Comparison of ENCODE assay signal across 1 cellular context in the genomic region with DNA sequence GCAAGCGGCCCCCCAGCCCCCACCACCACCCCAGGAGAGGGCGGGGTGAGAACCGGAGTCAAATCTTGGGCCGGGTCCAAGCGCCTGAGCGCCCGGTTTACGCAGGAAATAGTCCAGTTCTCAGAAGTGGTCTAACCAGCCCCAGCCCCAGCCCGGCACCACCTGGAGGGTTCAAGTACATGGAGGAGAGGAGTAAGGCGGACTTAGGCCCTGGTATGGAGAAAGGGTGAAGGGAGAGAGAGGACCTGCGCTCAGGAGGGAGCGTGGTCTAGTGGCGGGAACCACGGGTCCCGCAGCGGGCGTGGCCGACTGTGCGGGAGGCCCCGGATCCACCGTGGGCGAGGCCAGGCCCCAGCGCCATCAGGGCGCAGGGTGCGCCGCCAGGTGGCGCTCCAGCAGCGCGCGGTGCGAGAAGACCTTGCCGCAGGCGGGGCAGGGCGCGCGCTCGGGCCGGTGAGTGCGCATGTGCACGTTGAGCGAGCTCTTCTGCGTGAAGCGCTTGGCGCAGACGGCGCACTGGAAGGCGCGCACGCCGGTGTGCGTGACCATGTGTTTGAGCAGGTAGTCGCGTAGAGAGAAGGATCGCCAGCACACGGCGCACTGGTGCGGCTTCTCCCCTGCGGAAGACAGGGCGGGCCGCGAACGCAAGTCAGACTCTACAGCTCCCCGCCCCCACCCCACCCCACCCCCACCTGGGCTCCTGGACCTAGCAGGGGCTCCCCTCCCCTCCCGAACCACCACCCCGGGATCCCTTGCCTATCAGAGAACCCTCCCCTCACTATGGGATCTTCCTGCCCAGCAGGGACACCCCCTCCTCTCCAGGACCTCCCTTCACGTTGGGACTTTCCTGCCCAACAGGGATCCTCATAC.
TF ChIP-seq lines count a peak whose summit lies in the region.

No MANE protein-coding gene starts in this region.

TF ChIP-seq in IMR-90, 13 proteins besides CTCF, POLR2A, EP300 and RAD21:
- TF ChIP-seq SMC3 (IDR thresholded peaks at IDR 0.05; ENCODE audit: low read depth, low read length) (peak; percentile 52), FOS (IDR thresholded peaks at IDR 0.05; ENCODE audit: low read depth, low read length) (no peak), NFE2L2 (IDR thresholded peaks at IDR 0.05; ENCODE audit: low read depth, low read length) (no peak), MAZ (IDR thresholded peaks at IDR 0.05; ENCODE audit: borderline replicate concordance, low read depth, low read length) (peak; percentile 61; the same call in 1 of the 2 replicates), BHLHE40 (IDR thresholded peaks at IDR 0.05; ENCODE audit: low read depth, low read length) (no peak), RCOR1 (IDR thresholded peaks at IDR 0.05; ENCODE audit: insufficient replicate concordance, low read length) (no peak), MAFK (IDR thresholded peaks at IDR 0.05; ENCODE audit: low read depth, low read length) (no peak), CHD1 (IDR thresholded peaks at IDR 0.05; ENCODE audit: low read depth, low read length) (no peak), RFX5 (IDR thresholded peaks at IDR 0.05; ENCODE audit: low read depth, low read length) (no peak), CEBPB (IDR thresholded peaks at IDR 0.05; ENCODE audit: low read depth, low read length) (no peak), MXI1 (IDR thresholded peaks at IDR 0.05; ENCODE audit: borderline replicate concordance, low read depth, low read length) (0 out of 2 replicates have a peak, but pooled peaks have one; percentile 45)
- TF ChIP-seq, protein P1, sequence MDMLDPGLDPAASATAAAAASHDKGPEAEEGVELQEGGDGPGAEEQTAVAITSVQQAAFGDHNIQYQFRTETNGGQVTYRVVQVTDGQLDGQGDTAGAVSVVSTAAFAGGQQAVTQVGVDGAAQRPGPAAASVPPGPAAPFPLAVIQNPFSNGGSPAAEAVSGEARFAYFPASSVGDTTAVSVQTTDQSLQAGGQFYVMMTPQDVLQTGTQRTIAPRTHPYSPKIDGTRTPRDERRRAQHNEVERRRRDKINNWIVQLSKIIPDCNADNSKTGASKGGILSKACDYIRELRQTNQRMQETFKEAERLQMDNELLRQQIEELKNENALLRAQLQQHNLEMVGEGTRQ (IDR thresholded peaks at IDR 0.05; ENCODE audit: low read depth, low read length): no peak
- TF ChIP-seq, protein P2, sequence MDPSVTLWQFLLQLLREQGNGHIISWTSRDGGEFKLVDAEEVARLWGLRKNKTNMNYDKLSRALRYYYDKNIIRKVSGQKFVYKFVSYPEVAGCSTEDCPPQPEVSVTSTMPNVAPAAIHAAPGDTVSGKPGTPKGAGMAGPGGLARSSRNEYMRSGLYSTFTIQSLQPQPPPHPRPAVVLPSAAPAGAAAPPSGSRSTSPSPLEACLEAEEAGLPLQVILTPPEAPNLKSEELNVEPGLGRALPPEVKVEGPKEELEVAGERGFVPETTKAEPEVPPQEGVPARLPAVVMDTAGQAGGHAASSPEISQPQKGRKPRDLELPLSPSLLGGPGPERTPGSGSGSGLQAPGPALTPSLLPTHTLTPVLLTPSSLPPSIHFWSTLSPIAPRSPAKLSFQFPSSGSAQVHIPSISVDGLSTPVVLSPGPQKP (IDR thresholded peaks at IDR 0.05; ENCODE audit: borderline replicate concordance, low read depth, low read length): no peak
TF ChIP-seq in IMR-90: peak in this region for 3.
